Comparison of ENCODE assay signal across 8 cellular contexts in the genomic region with DNA sequence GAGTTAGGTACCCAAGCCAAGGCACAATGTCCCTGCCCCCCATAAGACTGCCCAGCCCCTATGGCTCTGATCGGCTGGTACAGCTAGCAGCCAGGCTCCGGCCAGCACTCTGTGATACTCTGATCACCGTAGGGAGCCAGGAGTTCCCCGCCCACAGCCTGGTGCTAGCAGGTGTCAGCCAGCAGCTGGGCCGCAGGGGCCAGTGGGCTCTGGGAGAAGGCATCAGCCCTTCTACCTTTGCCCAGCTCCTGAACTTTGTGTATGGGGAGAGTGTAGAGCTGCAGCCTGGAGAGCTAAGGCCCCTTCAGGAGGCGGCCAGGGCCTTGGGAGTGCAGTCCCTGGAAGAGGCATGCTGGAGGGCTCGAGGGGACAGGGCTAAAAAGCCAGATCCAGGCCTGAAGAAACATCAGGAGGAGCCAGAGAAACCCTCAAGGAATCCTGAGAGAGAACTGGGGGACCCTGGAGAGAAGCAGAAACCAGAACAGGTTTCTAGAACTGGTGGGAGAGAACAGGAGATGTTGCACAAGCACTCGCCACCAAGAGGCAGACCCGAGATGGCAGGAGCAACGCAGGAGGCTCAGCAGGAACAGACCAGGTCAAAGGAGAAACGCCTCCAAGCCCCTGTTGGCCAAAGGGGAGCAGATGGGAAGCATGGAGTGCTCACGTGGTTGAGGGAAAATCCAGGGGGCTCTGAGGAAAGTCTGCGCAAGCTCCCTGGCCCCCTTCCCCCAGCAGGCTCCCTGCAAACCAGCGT. TPM values are rescaled to one million over a fixed set of nuclear protein-coding genes. Genes with fewer than 3 reads are reported as not detected.
A peak's percentile ranks its signal among the peaks of the same experiment; 100 is the strongest.
DNase-seq lines count a peak whose midpoint lies in the region; ATAC-seq and TF ChIP-seq lines count a peak whose summit lies in the region.
"Had no signal": no experiment of that assay in that cellular context is flagged by ENCODE, and none has a peak within 500 bp of the region (broad histone marks: within the 10 kb centered on the region; RNA-seq: fewer than 3 reads in every experiment).

No MANE protein-coding gene starts in this region.

- peaks cover 4% of the 10 kb centered on the region for H3K9me3 Mint-ChIP-seq in glutamatergic neuron (ENCODE audit: unreplicated experiment)

- no peaks in the 10 kb centered on the region for H3K36me3 Mint-ChIP-seq in glutamatergic neuron (ENCODE audit: unreplicated experiment)

- H3K4me1 Mint-ChIP-seq in glutamatergic neuron (ENCODE audit: low read depth, unreplicated experiment): peaks cover 14% of the 10 kb centered on the region

- ATAC-seq in GM18519 (IDR thresholded peaks at IDR 0.05; ENCODE audit: low FRiP score, unreplicated experiment): no peak
- no peak for ATAC-seq in HG03135 (IDR thresholded peaks at IDR 0.05; ENCODE audit: unreplicated experiment)

- no peak overlapping the region for H3K27ac Mint-ChIP-seq in glutamatergic neuron (ENCODE audit: unreplicated experiment)

- peak; percentile 30 for DNase-seq in MV-4-11 (lab: John Stamatoyannopoulos, UW)
- DNase-seq in glutamatergic neuron: no peak
- DNase-seq in HT-29 (ENCODE audit: low spot score): no peak

- peaks cover 9% of the 10 kb centered on the region for H3K27me3 Mint-ChIP-seq in glutamatergic neuron (ENCODE audit: unreplicated experiment)

- peak; percentile 41 for TF ChIP-seq CTCF in GM12874 (IDR thresholded peaks at IDR 0.05; ENCODE audit: insufficient read depth, low read depth, low read length)
- TF ChIP-seq CTCF in glutamatergic neuron (IDR thresholded peaks at IDR 0.05; ENCODE audit: partially characterized antibody, unreplicated experiment): no peak

- peak overlapping the region; percentile 76 for H3K4me3 Mint-ChIP-seq in glutamatergic neuron (ENCODE audit: unreplicated experiment)

RNA-seq across cellular contexts. Expression of a gene that starts 3.0 kb away (rescaled TPM):
- 60.8 TPM for total RNA-seq in glutamatergic neuron (ENCODE audit: unreplicated experiment)
- total RNA-seq in HT-29 (2014; rRNA removed; shearing (Covaris generic)): 29.3 and 30.9 TPM in 2 replicates

RNA-seq across cellular contexts. Expression of a gene that starts 10.4 kb away (rescaled TPM):
- total RNA-seq in glutamatergic neuron (ENCODE audit: unreplicated experiment): not detected
- total RNA-seq in HT-29 (2014; rRNA removed; shearing (Covaris generic)): not detected in 2 replicates
- total RNA-seq: pulmonary artery endothelial cell, tibial nerve had no signal

RNA-seq across cellular contexts. Expression of a gene that starts 27.5 kb away (rescaled TPM):
- total RNA-seq in glutamatergic neuron (ENCODE audit: unreplicated experiment): 4.7 TPM
- total RNA-seq in HT-29 (2014; rRNA removed; shearing (Covaris generic)): 10.0 and 13.4 TPM in 2 replicates

RNA-seq across cellular contexts. Expression of a gene that starts 30.4 kb away (rescaled TPM):
- total RNA-seq in glutamatergic neuron (ENCODE audit: unreplicated experiment): 24.3 TPM
- 20.0 and 20.9 TPM in 2 replicates for total RNA-seq in HT-29 (2014; rRNA removed; shearing (Covaris generic))

RNA-seq across cellular contexts. Expression of a gene that starts 30.7 kb away (rescaled TPM):
- 109 TPM for total RNA-seq in glutamatergic neuron (ENCODE audit: unreplicated experiment)
- 76.2 and 77.0 TPM in 2 replicates for total RNA-seq in HT-29 (2014; rRNA removed; shearing (Covaris generic))
